ENCODE assay signal across 22 cellular contexts in the genomic region with DNA sequence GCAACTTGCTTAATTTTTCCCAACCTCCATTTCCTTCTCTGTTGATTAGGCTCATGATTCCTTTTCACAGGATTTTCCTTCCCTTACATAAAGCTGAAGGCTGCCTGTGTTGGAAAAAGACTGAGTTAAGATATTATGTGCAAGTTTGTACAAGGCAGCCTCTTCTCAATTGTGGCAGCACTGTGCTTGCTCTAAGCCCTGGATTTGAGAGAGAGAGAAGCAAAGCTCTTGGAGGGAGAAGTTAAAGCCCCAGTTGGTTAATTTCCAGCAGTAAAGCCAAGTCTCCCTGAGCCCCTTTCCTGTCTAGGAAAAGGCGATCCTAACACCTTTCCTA.
"Had no signal": no experiment of that assay in that cellular context is flagged by ENCODE, and none has a peak within 500 bp of the region (broad histone marks: within the 10 kb centered on the region; RNA-seq: fewer than 3 reads in every experiment).

No MANE protein-coding gene starts in this region.

- ATAC-seq: activated CD8-positive, alpha-beta T cell treated with anti-CD3 and anti-CD28 coated beads for 36 hours; activated T-helper 17 cell treated with anti-CD3 and anti-CD28 coated beads, Interleukin-2, amount 50 U/mL, for 72 hours; naive thymus-derived CD8-positive, alpha-beta T cell had no signal

- H3K9ac ChIP-seq: SK-N-SH had no signal

- H3K9me3 ChIP-seq: neutrophil, SK-N-SH had no signal

- DNase-seq: activated CD4-positive, alpha-beta T cell treated with anti-CD3 and anti-CD28 coated beads, Interleukin-2, amount 10 ng/mL, durations not matched to agents 24 days and 14 days; activated CD4-positive, CD25-positive, alpha-beta regulatory T cell; activated CD8-positive, alpha-beta T cell treated with anti-CD3 and anti-CD28 coated beads for 36 hours; activated naive CD4-positive, alpha-beta T cell; activated naive CD8-positive, alpha-beta T cell treated with anti-CD3 and anti-CD28 coated beads for 36 hours; activated T-cell treated with anti-CD3 and anti-CD28 coated beads, Interleukin-2, amount 50 U/mL, for 1 hour; amniotic stem cell; caudate nucleus; endodermal cell; foreskin melanocyte; mesenchymal stem cell; naive thymus-derived CD8-positive, alpha-beta T cell; SK-N-SH; stimulated activated CD4-positive, alpha-beta T cell treated with anti-CD3 and anti-CD28 coated beads, Interleukin-12 subunit alpha, Interleukin-12 subunit beta, amount 100 ng/mL, for 4 hours; stimulated activated CD4-positive, alpha-beta T cell treated with anti-CD3 and anti-CD28 coated beads, Interleukin-1b, Interleukin-23, amount 100 ng/mL, for 48 hours; stimulated activated CD8-positive, alpha-beta memory T cell treated with anti-CD3 and anti-CD28 coated beads, Interleukin-4, amount 100 ng/mL, for 48 hours; stimulated activated naive CD4-positive, alpha-beta T cell; substantia nigra had no signal

- H3K4me2 ChIP-seq: SK-N-SH had no signal

- FAIRE-seq: colon had no signal

- H3K27me3 ChIP-seq: neutrophil had no signal

- H3K36me3 ChIP-seq: neutrophil had no signal

- H3K27ac ChIP-seq: epithelial cell of prostate had no signal
